8 cellular contexts compared by ENCODE assay signal in the genomic region with DNA sequence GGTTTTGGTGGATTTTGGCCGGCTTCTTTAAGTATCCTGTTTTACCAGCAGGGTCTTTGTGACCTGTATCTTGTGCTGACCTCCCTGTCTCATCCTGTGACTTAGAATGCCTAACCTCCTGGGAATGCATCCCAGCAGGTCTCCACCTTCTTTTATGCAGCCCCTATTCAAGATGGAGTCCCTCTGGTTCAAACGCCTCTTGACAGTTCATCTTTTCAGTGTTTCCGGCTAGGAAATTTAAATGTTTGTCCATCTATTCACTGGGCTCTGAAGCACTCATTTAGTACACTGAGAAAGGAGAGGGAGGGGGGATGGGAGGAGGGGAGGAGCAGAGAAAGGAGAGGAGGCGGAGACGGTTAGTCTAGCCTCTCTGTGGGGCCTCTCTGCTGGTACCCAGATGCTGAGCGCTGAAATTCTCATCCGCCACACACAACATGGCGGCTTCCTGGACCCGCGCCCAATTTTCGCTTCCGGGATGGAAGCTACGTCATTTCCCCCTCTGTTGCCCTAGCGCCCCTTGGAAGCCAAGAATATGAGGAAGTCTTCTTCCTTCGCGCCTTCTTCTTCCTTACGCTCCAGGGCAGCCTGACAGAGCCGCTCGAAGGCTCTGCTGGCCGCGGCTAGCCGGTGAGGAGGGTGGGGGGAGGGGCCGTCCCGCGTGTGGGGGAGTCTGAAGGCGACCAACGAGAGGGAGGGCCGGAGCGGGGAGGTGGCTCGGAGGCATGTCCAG.
DNase-seq lines count a peak whose midpoint lies in the region; ATAC-seq and TF ChIP-seq lines count a peak whose summit lies in the region.

No MANE protein-coding gene starts in this region.

- H3K36me3 ChIP-seq in MM.1S (replicated peaks; ENCODE audit: insufficient read depth, low read length) (no peaks in the 10 kb centered on the region), iPS DF 6.9 (ENCODE audit: control insufficient read depth, insufficient read depth, low read length) (no peaks in the 10 kb centered on the region), gastrocnemius medialis (no peaks in the 10 kb centered on the region)

- peaks cover 31% of the 10 kb centered on the region for H3K27me3 Mint-ChIP-seq in T-helper 2 cell treated with Interferon-gamma antibody and Interleukin-4, amounts not matched to agents 5 μg/mL and 100 μg/mL, for 36 hours (ENCODE audit: low read depth)

- no peaks in the 10 kb centered on the region for H3F3A ChIP-seq in MM.1S (ENCODE audit: insufficient read depth, low read length)

- H3K4me3 ChIP-seq in MM.1S (ENCODE audit: low read length): peak overlapping the region; percentile 83
- peak overlapping the region; percentile 61 for H3K4me3 ChIP-seq in astrocyte of the spinal cord (ENCODE audit: low read depth, low read length)
- H3K4me3 ChIP-seq in iPS DF 6.9 (ENCODE audit: low read length): peak overlapping the region; percentile 81
- peak overlapping the region; percentile 70 to 92 (median 76) for H3K4me3 ChIP-seq in gastrocnemius medialis

- peak; percentile 33 for DNase-seq in COLO829 (ENCODE audit: low spot score)
- DNase-seq in MM.1S: peak; percentile 83
- DNase-seq in T-helper 2 cell treated with Interferon-gamma antibody and Interleukin-4, amounts not matched to agents 5 μg/mL and 100 μg/mL, for 36 hours (ENCODE audit: low spot score): peak; percentile 74
- peak; percentile 80 for DNase-seq in astrocyte of the spinal cord (ENCODE audit: low read depth, low spot score)
- peak; percentile 83 for DNase-seq in iPS DF 6.9 (ENCODE audit: low read depth, low spot score)
- peak; percentile 41 to 67 for DNase-seq in gastrocnemius medialis
- DNase-seq in NK-92 treated with Interleukin-12 subunit alpha and Interleukin-12 subunit beta, amount 100 ng/mL, for 24 hours (lab: John Stamatoyannopoulos, UW): no peak

- H4K20me1 ChIP-seq in MM.1S (ENCODE audit: insufficient read depth, low read length): no peaks in the 10 kb centered on the region

- H3K9me3 ChIP-seq in MM.1S (replicated peaks; ENCODE audit: insufficient read depth, low read length) (no peaks in the 10 kb centered on the region), iPS DF 6.9 (ENCODE audit: control insufficient read depth, insufficient read depth, low read length) (no peaks in the 10 kb centered on the region), gastrocnemius medialis (no peaks in the 10 kb centered on the region)

- peak overlapping the region; percentile 93 for H3K4me2 ChIP-seq in MM.1S (ENCODE audit: low read depth, low read length)

- ATAC-seq in GM21529 (IDR thresholded peaks at IDR 0.05; ENCODE audit: unreplicated experiment): peak; percentile 95
- ATAC-seq in gastrocnemius medialis: peak; percentile 62 to 83

- H3K4me1 ChIP-seq in MM.1S (ENCODE audit: low read length): 0 out of 2 replicates have a peak, but pooled peaks cover 3% of the 10 kb centered on the region
- no peaks in the 10 kb centered on the region for H3K4me1 ChIP-seq in iPS DF 6.9 (ENCODE audit: control insufficient read depth, insufficient read depth, low read length)
- peaks cover 6 to 7% of the 10 kb centered on the region in 2 donors for H3K4me1 ChIP-seq in gastrocnemius medialis

- in situ Hi-C loops in astrocyte of the spinal cord (cut with HindIII; ENCODE audit: low sequenced_read_pairs): no loop called here
- in situ Hi-C loops in gastrocnemius medialis (cut with MboI; ENCODE audit: low sequenced_read_pairs in 4 of 4): loop anchor here in 3 of 4 donors (25.0 kb wide), 1 partner anchor 307 kb away; a partner anchor contains a TSS

- peaks cover 13% of the 10 kb centered on the region for H3K4me1 Mint-ChIP-seq in T-helper 2 cell treated with Interferon-gamma antibody and Interleukin-4, amounts not matched to agents 5 μg/mL and 100 μg/mL, for 36 hours (ENCODE audit: low read depth)

- H3K27ac ChIP-seq in MM.1S (ENCODE audit: low read length): no peak overlapping the region
- H3K27ac ChIP-seq in iPS DF 6.9 (ENCODE audit: low read length): no peak overlapping the region
- peak overlapping the region; percentile 52 to 67 (median 61) for H3K27ac ChIP-seq in gastrocnemius medialis

- no peaks in the 10 kb centered on the region for H3K27me3 ChIP-seq in MM.1S (replicated peaks; ENCODE audit: insufficient read depth, low read length)
- no peaks in the 10 kb centered on the region for H3K27me3 ChIP-seq in iPS DF 6.9 (ENCODE audit: control insufficient read depth, insufficient read depth, low read length)
- peaks cover 0 to 3% (median 0%) of the 10 kb centered on the region in 3 donors for H3K27me3 ChIP-seq in gastrocnemius medialis

- H3K9me3 Mint-ChIP-seq in T-helper 2 cell treated with Interferon-gamma antibody and Interleukin-4, amounts not matched to agents 5 μg/mL and 100 μg/mL, for 36 hours: peaks cover 13% of the 10 kb centered on the region

- H3K36me3 Mint-ChIP-seq in T-helper 2 cell treated with Interferon-gamma antibody and Interleukin-4, amounts not matched to agents 5 μg/mL and 100 μg/mL, for 36 hours (ENCODE audit: low read depth): peaks cover 4% of the 10 kb centered on the region

- no CpG with 5 or more reads among the region's 30 CpGs for WGBS in iPS DF 6.9 (ENCODE audit: insufficient coverage, insufficient read length)

- H3K9me2 ChIP-seq in MM.1S (replicated peaks; ENCODE audit: insufficient read depth, low read length): no peaks in the 10 kb centered on the region

- peak overlapping the region; percentile 71 for H3K27ac Mint-ChIP-seq in T-helper 2 cell treated with Interferon-gamma antibody and Interleukin-4, amounts not matched to agents 5 μg/mL and 100 μg/mL, for 36 hours

- TF ChIP-seq CTCF in MM.1S (IDR thresholded peaks at IDR 0.05; ENCODE audit: low read length) (no peak), astrocyte of the spinal cord (IDR thresholded peaks at IDR 0.05; ENCODE audit: low read depth, low read length) (no peak), gastrocnemius medialis (IDR thresholded peaks at IDR 0.05 in 4 of 5, conservative IDR thresholded peaks at IDR 0.05 in 1 of 5) (peak in 1 of 5 experiments; percentile 3)

- no peaks in the 10 kb centered on the region for H3K79me2 ChIP-seq in MM.1S (ENCODE audit: low read length)

- intact Hi-C loops in gastrocnemius medialis (cut with DNase I; ENCODE audit: low total_unique reads): no loop called here

- H2AFZ ChIP-seq in MM.1S (ENCODE audit: low read length): peak overlapping the region; percentile 96

- H3K4me3 Mint-ChIP-seq in T-helper 2 cell treated with Interferon-gamma antibody and Interleukin-4, amounts not matched to agents 5 μg/mL and 100 μg/mL, for 36 hours: peak overlapping the region; percentile 75

- peak overlapping the region; percentile 54 for H3K9ac ChIP-seq in MM.1S (ENCODE audit: low read length)

- no peak for TF ChIP-seq POLR2A in gastrocnemius medialis (IDR thresholded peaks at IDR 0.05)

Comparison
In these comparisons a context has a peak if more than half of its experiments do, and no peak if none do; other contexts are left out.
1. H3K27ac ChIP-seq: peak in gastrocnemius medialis (4 of 4); none in MM.1S (single experiment) and iPS DF 6.9 (single experiment).
2. Peak in every context shown above with its lines, with median percentiles within 50 percentile points of each other: H3K4me3 ChIP-seq.